21 cellular contexts compared by ENCODE assay signal in genomic region chr18:49699303-49699702, GRCh38.
"Had no signal": no experiment of that assay in that cellular context is flagged by ENCODE, and none has a peak within 500 bp of the region (broad histone marks: within the 10 kb centered on the region; RNA-seq: fewer than 3 reads in every experiment).

No MANE protein-coding gene starts in this region.

- H3K27me3 ChIP-seq: dorsolateral prefrontal cortex, heart left ventricle, spleen, tibial artery, upper lobe of left lung, uterus had no signal

- ATAC-seq: heart left ventricle; left lobe of liver; sciatic nerve; stimulated activated memory B cell treated with anti-CD40 and anti-IgM and Interleukin-4, amounts not matched to agents 10 μg/mL and 1 μg/mL and 100 μg/mL, for 72 hours had no signal

- H3K27ac ChIP-seq: dorsolateral prefrontal cortex, heart left ventricle, spleen, tibial artery, upper lobe of left lung, uterus had no signal

- H3K36me3 Mint-ChIP-seq: stimulated activated memory B cell treated with anti-CD40 and anti-IgM and Interleukin-4, amounts not matched to agents 10 μg/mL and 1 μg/mL and 100 μg/mL, for 72 hours had no signal

- H3K4me1 ChIP-seq: spleen, uterus had no signal

- DNase-seq: cortex of kidney; dorsolateral prefrontal cortex; effector CD8-positive, alpha-beta T cell; erythroblast; foreskin melanocyte; heart left ventricle; hypothalamus; midbrain; spleen; stimulated activated CD4-positive, alpha-beta T cell treated with anti-CD3 and anti-CD28 coated beads, Interleukin-15, amount 100 ng/mL, for 24 hours; stimulated activated CD4-positive, alpha-beta T cell treated with anti-CD3 and anti-CD28 coated beads, Interleukin-1b, Interleukin-23, amount 100 ng/mL, for 48 hours; stimulated activated CD4-positive, alpha-beta T cell treated with anti-CD3 and anti-CD28 coated beads, Interleukin-4, amount 100 ng/mL, for 24 hours; tibial artery; uterus had no signal

- H3K4me1 Mint-ChIP-seq: stimulated activated memory B cell treated with anti-CD40 and anti-IgM and Interleukin-4, amounts not matched to agents 10 μg/mL and 1 μg/mL and 100 μg/mL, for 72 hours had no signal

- FAIRE-seq: endometrium, islet of Langerhans had no signal

- H3K36me3 ChIP-seq: heart left ventricle, spleen, tibial artery, upper lobe of left lung, uterus had no signal

- H3K27ac Mint-ChIP-seq: stimulated activated memory B cell treated with anti-CD40 and anti-IgM and Interleukin-4, amounts not matched to agents 10 μg/mL and 1 μg/mL and 100 μg/mL, for 72 hours; stimulated activated naive CD8-positive, alpha-beta T cell treated with anti-CD3 and anti-CD28 coated beads, Interleukin-15, Interleukin-2, amounts not matched to agents 100 ng/mL and 50 ng/mL, for 24 hours had no signal

- H3K9me3 Mint-ChIP-seq: stimulated activated memory B cell treated with anti-CD40 and anti-IgM and Interleukin-4, amounts not matched to agents 10 μg/mL and 1 μg/mL and 100 μg/mL, for 72 hours; stimulated activated naive CD8-positive, alpha-beta T cell treated with anti-CD3 and anti-CD28 coated beads, Interleukin-15, Interleukin-2, amounts not matched to agents 100 ng/mL and 50 ng/mL, for 24 hours had no signal

- H3K9me3 ChIP-seq: heart left ventricle, spleen, tibial artery, upper lobe of left lung, uterus had no signal

- H3K27me3 Mint-ChIP-seq: stimulated activated naive CD8-positive, alpha-beta T cell treated with anti-CD3 and anti-CD28 coated beads, Interleukin-15, Interleukin-2, amounts not matched to agents 100 ng/mL and 50 ng/mL, for 24 hours had no signal

- H3K4me3 ChIP-seq: dorsolateral prefrontal cortex, heart left ventricle, spleen, tibial artery, upper lobe of left lung, uterus had no signal

- H3K4me3 Mint-ChIP-seq: stimulated activated memory B cell treated with anti-CD40 and anti-IgM and Interleukin-4, amounts not matched to agents 10 μg/mL and 1 μg/mL and 100 μg/mL, for 72 hours; stimulated activated naive CD8-positive, alpha-beta T cell treated with anti-CD3 and anti-CD28 coated beads, Interleukin-15, Interleukin-2, amounts not matched to agents 100 ng/mL and 50 ng/mL, for 24 hours had no signal
